ENCODE assay signal across 2 cellular contexts in genomic region chr17:42814633-42815399, GRCh38.
TF ChIP-seq lines count a peak whose summit lies in the region.

No MANE protein-coding gene starts in this region.

TF ChIP-seq in HepG2, 621 proteins besides CTCF, POLR2A, EP300 and RAD21:
- peak; percentile 46; the same call in 1 of the 2 replicates for TF ChIP-seq RBFOX2 (IDR thresholded peaks at IDR 0.05; ENCODE audit: low read depth, low read length)
- no peak for TF ChIP-seq BHLHE40 (IDR thresholded peaks at IDR 0.05; ENCODE audit: low read length)

TF ChIP-seq in SK-N-SH, 30 proteins besides CTCF, POLR2A, EP300 and RAD21:
- TF ChIP-seq, protein P1, sequence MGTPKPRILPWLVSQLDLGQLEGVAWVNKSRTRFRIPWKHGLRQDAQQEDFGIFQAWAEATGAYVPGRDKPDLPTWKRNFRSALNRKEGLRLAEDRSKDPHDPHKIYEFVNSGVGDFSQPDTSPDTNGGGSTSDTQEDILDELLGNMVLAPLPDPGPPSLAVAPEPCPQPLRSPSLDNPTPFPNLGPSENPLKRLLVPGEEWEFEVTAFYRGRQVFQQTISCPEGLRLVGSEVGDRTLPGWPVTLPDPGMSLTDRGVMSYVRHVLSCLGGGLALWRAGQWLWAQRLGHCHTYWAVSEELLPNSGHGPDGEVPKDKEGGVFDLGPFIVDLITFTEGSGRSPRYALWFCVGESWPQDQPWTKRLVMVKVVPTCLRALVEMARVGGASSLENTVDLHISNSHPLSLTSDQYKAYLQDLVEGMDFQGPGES (IDR thresholded peaks at IDR 0.05; ENCODE audit: low read depth, low read length), result no peak
- no peak for TF ChIP-seq REST (IDR thresholded peaks at IDR 0.05; ENCODE audit: low read depth, low read length)
- no peak for TF ChIP-seq ELF1 (IDR thresholded peaks at IDR 0.05)
- TF ChIP-seq POLR2AphosphoS5 (IDR thresholded peaks at IDR 0.05; ENCODE audit: low read depth, low read length), result peak; percentile 31
- no peak for TF ChIP-seq EZH2phosphoT487 (IDR thresholded peaks at IDR 0.05; ENCODE audit: borderline replicate concordance, low read depth)
- TF ChIP-seq RCOR1 (IDR thresholded peaks at IDR 0.05; ENCODE audit: low read length), result no peak
- TF ChIP-seq TEAD4 (IDR thresholded peaks at IDR 0.05; ENCODE audit: borderline replicate concordance, insufficient read depth), result peak; percentile 59; the same call in 1 of the 2 replicates
- peak; percentile 55; the same call in 1 of the 2 replicates for TF ChIP-seq TCF12 (IDR thresholded peaks at IDR 0.05)
- TF ChIP-seq RFX5 (IDR thresholded peaks at IDR 0.05; ENCODE audit: low read length), result no peak
- TF ChIP-seq, protein P2, sequence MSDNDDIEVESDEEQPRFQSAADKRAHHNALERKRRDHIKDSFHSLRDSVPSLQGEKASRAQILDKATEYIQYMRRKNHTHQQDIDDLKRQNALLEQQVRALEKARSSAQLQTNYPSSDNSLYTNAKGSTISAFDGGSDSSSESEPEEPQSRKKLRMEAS (IDR thresholded peaks at IDR 0.05; ENCODE audit: low read depth), result peak; percentile 69
- TF ChIP-seq FOSL2 (IDR thresholded peaks at IDR 0.05; ENCODE audit: borderline replicate concordance, low read depth), result peak; percentile 71
- peak; percentile 45; the same call in 1 of the 2 replicates for TF ChIP-seq YY1 (IDR thresholded peaks at IDR 0.05; ENCODE audit: low read depth)
- peak; percentile 66 for TF ChIP-seq GABPA (IDR thresholded peaks at IDR 0.05; ENCODE audit: low read depth)
- peak; percentile 54 for TF ChIP-seq JUND (IDR thresholded peaks at IDR 0.05)
- TF ChIP-seq, protein P3, sequence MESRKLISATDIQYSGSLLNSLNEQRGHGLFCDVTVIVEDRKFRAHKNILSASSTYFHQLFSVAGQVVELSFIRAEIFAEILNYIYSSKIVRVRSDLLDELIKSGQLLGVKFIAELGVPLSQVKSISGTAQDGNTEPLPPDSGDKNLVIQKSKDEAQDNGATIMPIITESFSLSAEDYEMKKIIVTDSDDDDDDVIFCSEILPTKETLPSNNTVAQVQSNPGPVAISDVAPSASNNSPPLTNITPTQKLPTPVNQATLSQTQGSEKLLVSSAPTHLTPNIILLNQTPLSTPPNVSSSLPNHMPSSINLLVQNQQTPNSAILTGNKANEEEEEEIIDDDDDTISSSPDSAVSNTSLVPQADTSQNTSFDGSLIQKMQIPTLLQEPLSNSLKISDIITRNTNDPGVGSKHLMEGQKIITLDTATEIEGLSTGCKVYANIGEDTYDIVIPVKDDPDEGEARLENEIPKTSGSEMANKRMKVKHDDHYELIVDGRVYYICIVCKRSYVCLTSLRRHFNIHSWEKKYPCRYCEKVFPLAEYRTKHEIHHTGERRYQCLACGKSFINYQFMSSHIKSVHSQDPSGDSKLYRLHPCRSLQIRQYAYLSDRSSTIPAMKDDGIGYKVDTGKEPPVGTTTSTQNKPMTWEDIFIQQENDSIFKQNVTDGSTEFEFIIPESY (IDR thresholded peaks at IDR 0.05; ENCODE audit: borderline replicate concordance, low read depth), result peak; percentile 24; the same call in 1 of the 2 replicates
- no peak for TF ChIP-seq SIN3A (IDR thresholded peaks at IDR 0.05; ENCODE audit: borderline replicate concordance, low read depth, low read length)
- TF ChIP-seq, protein P4, sequence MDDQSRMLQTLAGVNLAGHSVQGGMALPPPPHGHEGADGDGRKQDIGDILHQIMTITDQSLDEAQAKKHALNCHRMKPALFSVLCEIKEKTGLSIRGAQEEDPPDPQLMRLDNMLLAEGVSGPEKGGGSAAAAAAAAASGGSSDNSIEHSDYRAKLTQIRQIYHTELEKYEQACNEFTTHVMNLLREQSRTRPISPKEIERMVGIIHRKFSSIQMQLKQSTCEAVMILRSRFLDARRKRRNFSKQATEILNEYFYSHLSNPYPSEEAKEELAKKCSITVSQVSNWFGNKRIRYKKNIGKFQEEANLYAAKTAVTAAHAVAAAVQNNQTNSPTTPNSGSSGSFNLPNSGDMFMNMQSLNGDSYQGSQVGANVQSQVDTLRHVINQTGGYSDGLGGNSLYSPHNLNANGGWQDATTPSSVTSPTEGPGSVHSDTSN (IDR thresholded peaks at IDR 0.05), result peak; percentile 84
- TF ChIP-seq USF1 (IDR thresholded peaks at IDR 0.05; ENCODE audit: borderline replicate concordance, low read depth), result no peak
- TF ChIP-seq NFIC (IDR thresholded peaks at IDR 0.05; ENCODE audit: borderline replicate concordance), result peak; percentile 91
